1 cellular context compared by ENCODE assay signal in genomic region chr11:124800226-124800929, GRCh38.
TF ChIP-seq lines count a peak whose summit lies in the region.

TSS of gene MSANTD2 (minus strand) at chr11:124800406. CDS start at chr11:124800380, 26 bp downstream.

TF ChIP-seq in HCT116, 20 proteins besides CTCF, POLR2A, EP300 and RAD21 (continued from another document):
- no peak for TF ChIP-seq ATF3 (IDR thresholded peaks at IDR 0.05)
- TF ChIP-seq SRF (IDR thresholded peaks at IDR 0.05; ENCODE audit: low read depth): no peak
- no peak for TF ChIP-seq REST (IDR thresholded peaks at IDR 0.05; ENCODE audit: low read depth)
- no peak for TF ChIP-seq CBX3 (IDR thresholded peaks at IDR 0.05; ENCODE audit: low read depth)
- TF ChIP-seq JUND (IDR thresholded peaks at IDR 0.05): no peak
- peak; percentile 97 for TF ChIP-seq POLR2AphosphoS5 (IDR thresholded peaks at IDR 0.05; ENCODE audit: low read depth, low read length)
- TF ChIP-seq TCF7L2 (IDR thresholded peaks at IDR 0.05; ENCODE audit: borderline replicate concordance, extremely low read depth, insufficient read depth, insufficient read length): no peak
- peak; percentile 61 for TF ChIP-seq MAX (IDR thresholded peaks at IDR 0.05)
- TF ChIP-seq ZNF274 (IDR thresholded peaks at IDR 0.05; ENCODE audit: low read depth, low read length): no peak
TF ChIP-seq in HCT116: peak in this region for 7.
